ENCODE assay signal across 7 cellular contexts in genomic region chr10:68804692-68805091, GRCh38.
"Had no signal": no experiment of that assay in that cellular context is flagged by ENCODE, and none has a peak within 500 bp of the region (broad histone marks: within the 10 kb centered on the region; RNA-seq: fewer than 3 reads in every experiment).

No MANE protein-coding gene starts in this region.

- DNase-seq: IMR-90, Karpas-422, KBM-7, KG1 had no signal

- H3K27ac ChIP-seq: HL-60, KMS-11 had no signal

- H3K4me2 ChIP-seq: KMS-11 had no signal

- FAIRE-seq: HTR-8/SVneo had no signal

- H3K9ac ChIP-seq: KMS-11 had no signal
